In genomic region chr13:44313674-44314073, GRCh38 we compare ENCODE assay signal across 9 cellular contexts. TPM values are rescaled to one million over a fixed set of nuclear protein-coding genes. Genes with fewer than 3 reads are reported as not detected.
A peak's percentile ranks its signal among the peaks of the same experiment; 100 is the strongest.
DNase-seq lines count a peak whose midpoint lies in the region; ATAC-seq, FAIRE-seq and TF ChIP-seq lines count a peak whose summit lies in the region.
"Had no signal": no experiment of that assay in that cellular context is flagged by ENCODE, and none has a peak within 500 bp of the region (broad histone marks: within the 10 kb centered on the region; RNA-seq: fewer than 3 reads in every experiment).

No MANE protein-coding gene starts in this region.

- ATAC-seq in naive thymus-derived CD4-positive, alpha-beta T cell, result peak; percentile 48
- no peak for ATAC-seq in HG03095 (IDR thresholded peaks at IDR 0.05; ENCODE audit: unreplicated experiment)

- no peak for FAIRE-seq in bronchial epithelial cell (lab: Jason Lieb, UNC)

- no peaks in the 10 kb centered on the region for H3K9me3 ChIP-seq in naive thymus-derived CD4-positive, alpha-beta T cell (ENCODE audit: control insufficient read depth in 2 of 3, low read length in 3 of 3)
- H3K9me3 ChIP-seq: HAP-1 had no signal

- DNase-seq in Caki2 (ENCODE audit: low read depth) (peak; percentile 84), M059J (ENCODE audit: low read depth) (peak; percentile 90), bronchial epithelial cell (ENCODE audit: low read depth) (peak; percentile 99), ureter (ENCODE audit: low spot score) (no peak), NCI-H1417 treated with DMSO at 0.1 percent for 48 hours (lab: John Stamatoyannopoulos, UW) (no peak), NCI-H82 treated with DMSO at 0.1 percent for 48 hours (lab: John Stamatoyannopoulos, UW; ENCODE audit: unreplicated experiment) (no peak)
- no peak for DNase-seq in naive thymus-derived CD4-positive, alpha-beta T cell

- H3K27ac ChIP-seq in naive thymus-derived CD4-positive, alpha-beta T cell (ENCODE audit: low read depth, low read length), result no peak overlapping the region

- intact Hi-C loops in naive thymus-derived CD4-positive, alpha-beta T cell (cut with micrococcal nuclease), result no loop called here

- H3K36me3 ChIP-seq in bronchial epithelial cell (ENCODE audit: control insufficient read depth, insufficient read depth, low read length), result no peaks in the 10 kb centered on the region
- no peaks in the 10 kb centered on the region for H3K36me3 ChIP-seq in naive thymus-derived CD4-positive, alpha-beta T cell (ENCODE audit: control insufficient read depth in 2 of 3, insufficient read depth in 3 of 3, low read length in 3 of 3)
- H3K36me3 ChIP-seq: HAP-1 had no signal

- H3K9me3 Mint-ChIP-seq in naive thymus-derived CD4-positive, alpha-beta T cell, result peaks cover 0 to 1% (median 0%) of the 10 kb centered on the region in 11 donors

- in situ Hi-C loops in Caki2 (cut with HindIII; ENCODE audit: low pct_unique_long_range_greater_than_20kb, low sequenced_read_pairs), result no loop called here

- CTCF ChIA-PET in naive thymus-derived CD4-positive, alpha-beta T cell (lab: Charles Lee), result no interaction called here

- no peak overlapping the region for H3K4me3 ChIP-seq in bronchial epithelial cell (ENCODE audit: low read depth, low read length)
- H3K4me3 ChIP-seq in naive thymus-derived CD4-positive, alpha-beta T cell (ENCODE audit: low read length), result no peak overlapping the region
- H3K4me3 ChIP-seq: HAP-1 had no signal

- no peaks in the 10 kb centered on the region for H3K4me1 ChIP-seq in naive thymus-derived CD4-positive, alpha-beta T cell (ENCODE audit: control insufficient read depth in 2 of 2, insufficient read depth in 2 of 2, low read length in 2 of 2)
- H3K4me1 ChIP-seq: HAP-1 had no signal

- POLR2A ChIA-PET in naive thymus-derived CD4-positive, alpha-beta T cell (lab: Charles Lee), result no interaction called here

- H3K4me1 Mint-ChIP-seq in naive thymus-derived CD4-positive, alpha-beta T cell, result peaks cover 0 to 5% (median 0%) of the 10 kb centered on the region in 7 donors

- peaks cover 0 to 35% (median 16%) of the 10 kb centered on the region in 5 donors for H3K27me3 Mint-ChIP-seq in naive thymus-derived CD4-positive, alpha-beta T cell

- no peaks in the 10 kb centered on the region for H3K36me3 Mint-ChIP-seq in naive thymus-derived CD4-positive, alpha-beta T cell

- H3K4me3 Mint-ChIP-seq in naive thymus-derived CD4-positive, alpha-beta T cell, result no peak overlapping the region

- no peak overlapping the region for H3K27ac Mint-ChIP-seq in naive thymus-derived CD4-positive, alpha-beta T cell

- TF ChIP-seq CTCF in bronchial epithelial cell (IDR thresholded peaks at IDR 0.05; ENCODE audit: insufficient read depth, low read length, severe bottlenecking), result no peak

- no peaks in the 10 kb centered on the region for H3K27me3 ChIP-seq in bronchial epithelial cell (ENCODE audit: control insufficient read depth, insufficient read depth, low read length)
- no peaks in the 10 kb centered on the region for H3K27me3 ChIP-seq in naive thymus-derived CD4-positive, alpha-beta T cell (ENCODE audit: control insufficient read depth in 2 of 2, insufficient read depth in 2 of 2, low read length in 2 of 2)

RNA-seq across cellular contexts. Expression of gene SERP2, which starts 60.0 kb away (rescaled TPM):
- total RNA-seq in Caki2 (2014; rRNA removed; shearing (Covaris generic); ENCODE audit: low replicate concordance), result not detected in 2 replicates
- 5.8 TPM in 2 replicates for total RNA-seq in M059J (2014; rRNA removed; shearing (Covaris generic))
- total RNA-seq in bronchial epithelial cell (0.77 and 1.1 TPM in 2 replicates), ureter (10.6 TPM)
- under 1 TPM in 2 of 5 experiments, not detected in 3; 0.37 to 0.93 TPM for total RNA-seq in naive thymus-derived CD4-positive, alpha-beta T cell
- polyA plus RNA-seq in naive thymus-derived CD4-positive, alpha-beta T cell, result under 1 TPM in 1 of 2 donors, not detected in 1; 0.58 TPM

Comparison
In these comparisons a context has a peak if more than half of its experiments do, and no peak if none do; other contexts are left out.
1. DNase-seq: peak in Caki2 (single experiment), M059J (single experiment) and bronchial epithelial cell (single experiment); none in naive thymus-derived CD4-positive, alpha-beta T cell (0 of 9), ureter (single experiment), NCI-H1417 treated with DMSO at 0.1 percent for 48 hours (single experiment) and NCI-H82 treated with DMSO at 0.1 percent for 48 hours (single experiment).